In genomic region chr14:23555882-23556699, GRCh38 we compare ENCODE assay signal across 1 cellular context.
TF ChIP-seq lines count a peak whose summit lies in the region.

Gene THTPA (plus strand): TSS chr14:23556271. CDS start chr14:23556758, 487 bp downstream.

TF ChIP-seq in SK-N-SH, 30 proteins besides CTCF, POLR2A, EP300 and RAD21 (continued from another document):
- TF ChIP-seq USF2 (IDR thresholded peaks at IDR 0.05; ENCODE audit: borderline replicate concordance, low read depth, low read length) (no peak), POLR2AphosphoS5 (IDR thresholded peaks at IDR 0.05; ENCODE audit: low read depth, low read length) (peak; percentile 63; the same call in 1 of the 2 replicates), REST (IDR thresholded peaks at IDR 0.05; ENCODE audit: low read depth, low read length) (no peak), TAF1 (IDR thresholded peaks at IDR 0.05; ENCODE audit: borderline replicate concordance, low read depth, low read length) (peak; percentile 58; the same call in 1 of the 2 replicates), MEF2A (IDR thresholded peaks at IDR 0.05; ENCODE audit: borderline replicate concordance, low read depth) (no peak), CHD2 (IDR thresholded peaks at IDR 0.05; ENCODE audit: low read length, partially characterized antibody) (peak; percentile 98), FOXJ3 (CRISPR knock-in tag; IDR thresholded peaks at IDR 0.05) (no peak), SIN3A (IDR thresholded peaks at IDR 0.05; ENCODE audit: borderline replicate concordance, low read depth, low read length) (0 out of 2 replicates have a peak, but pooled peaks have one; percentile 41), FOSL2 (IDR thresholded peaks at IDR 0.05; ENCODE audit: borderline replicate concordance, low read depth) (no peak), MXI1 (IDR thresholded peaks at IDR 0.05; ENCODE audit: low read depth, low read length) (peak; percentile 89), FOXM1 (IDR thresholded peaks at IDR 0.05; ENCODE audit: low read depth) (no peak)
